Comparison of ENCODE assay signal across 22 cellular contexts in genomic region chr10:88943778-88944177, GRCh38.
"Had no signal": no experiment of that assay in that cellular context is flagged by ENCODE, and none has a peak within 500 bp of the region (broad histone marks: within the 10 kb centered on the region; RNA-seq: fewer than 3 reads in every experiment).

No MANE protein-coding gene starts in this region.

- H3K9ac ChIP-seq: neural progenitor cell had no signal

- H3K9me3 ChIP-seq: left lung, ovary, psoas muscle, suprapubic skin, upper lobe of right lung had no signal

- H3K27ac ChIP-seq: epithelial cell of prostate, foreskin keratinocyte, left lung, neural progenitor cell, psoas muscle, suprapubic skin, upper lobe of right lung had no signal

- H3K4me3 ChIP-seq: left lung, neural progenitor cell, ovary, psoas muscle, suprapubic skin, upper lobe of right lung had no signal

- H3K9me3 Mint-ChIP-seq: activated naive CD8-positive, alpha-beta T cell treated with anti-CD3 and anti-CD28 coated beads for 36 hours; activated T-cell treated with anti-CD3 and anti-CD28 coated beads, Interleukin-2, amount 50 U/mL, for 4 hours; activated T-helper 2 cell treated with anti-CD3 and anti-CD28 coated beads, Interferon-gamma antibody, Interleukin-2, Interleukin-4, amounts not matched to agents 10 μg/mL and 5 μg/mL and 100 μg/mL, durations not matched to agents 14 hours and 24 hours and 36 hours; naive thymus-derived CD8-positive, alpha-beta T cell; neural progenitor cell; stimulated activated naive CD8-positive, alpha-beta T cell treated with anti-CD3 and anti-CD28 coated beads, Interleukin-15, Interleukin-2, amounts not matched to agents 100 ng/mL and 50 ng/mL, for 24 hours; WTC11 had no signal

- H3K36me3 ChIP-seq: neural progenitor cell, ovary had no signal

- H3K27ac Mint-ChIP-seq: activated naive CD8-positive, alpha-beta T cell treated with anti-CD3 and anti-CD28 coated beads for 36 hours; activated T-helper 2 cell treated with anti-CD3 and anti-CD28 coated beads, Interferon-gamma antibody, Interleukin-2, Interleukin-4, amounts not matched to agents 10 μg/mL and 5 μg/mL and 100 μg/mL, durations not matched to agents 14 hours and 24 hours and 36 hours; naive thymus-derived CD8-positive, alpha-beta T cell; neural progenitor cell; stimulated activated naive CD8-positive, alpha-beta T cell treated with anti-CD3 and anti-CD28 coated beads, Interleukin-15, Interleukin-2, amounts not matched to agents 100 ng/mL and 50 ng/mL, for 24 hours; WTC11 had no signal

- H3K4me1 Mint-ChIP-seq: neural progenitor cell, WTC11 had no signal

- H3K27me3 ChIP-seq: foreskin keratinocyte, left lung, neural progenitor cell, ovary, suprapubic skin, upper lobe of right lung had no signal

- H3K27me3 Mint-ChIP-seq: activated naive CD8-positive, alpha-beta T cell treated with anti-CD3 and anti-CD28 coated beads for 36 hours; naive thymus-derived CD8-positive, alpha-beta T cell; stimulated activated naive CD8-positive, alpha-beta T cell treated with anti-CD3 and anti-CD28 coated beads, Interleukin-15, Interleukin-2, amounts not matched to agents 100 ng/mL and 50 ng/mL, for 24 hours had no signal

- DNase-seq: activated CD4-positive, alpha-beta T cell treated with anti-CD3 and anti-CD28 coated beads, Interleukin-2, amount 50 U/mL, for 4 hours; activated CD8-positive, alpha-beta memory T cell treated with anti-CD3 and anti-CD28 coated beads for 24 hours; activated CD8-positive, alpha-beta memory T cell treated with anti-CD3 and anti-CD28 coated beads, Interleukin-2, amount 50 U/mL, for 4 hours; activated naive CD4-positive, alpha-beta T cell treated with Interleukin-2 at 50 U/mL for 16 hours; activated naive CD8-positive, alpha-beta T cell treated with anti-CD3 and anti-CD28 coated beads for 36 hours; activated T-cell treated with anti-CD3 and anti-CD28 coated beads, Interleukin-2, amount 50 U/mL, for 4 hours; foreskin keratinocyte; kidney; left lung; naive thymus-derived CD8-positive, alpha-beta T cell; ovary; psoas muscle; right cardiac atrium; stimulated activated CD4-positive, alpha-beta T cell treated with anti-CD3 and anti-CD28 coated beads, Interleukin-12 subunit alpha, Interleukin-12 subunit beta, amount 100 ng/mL, for 4 hours; T1000; upper lobe of right lung had no signal

- H3K4me1 ChIP-seq: foreskin keratinocyte, left lung, psoas muscle, suprapubic skin, upper lobe of right lung had no signal

- H3K4me2 ChIP-seq: neural progenitor cell had no signal

- ATAC-seq: activated T-cell treated with anti-CD3 and anti-CD28 coated beads, Interleukin-2, amount 50 U/mL, for 4 hours; foreskin keratinocyte; left lung; naive thymus-derived CD8-positive, alpha-beta T cell; psoas muscle; right cardiac atrium; upper lobe of right lung; WTC11 had no signal

- H3K36me3 Mint-ChIP-seq: activated naive CD8-positive, alpha-beta T cell treated with anti-CD3 and anti-CD28 coated beads for 36 hours; neural progenitor cell; WTC11 had no signal

- H3K4me3 Mint-ChIP-seq: activated naive CD8-positive, alpha-beta T cell treated with anti-CD3 and anti-CD28 coated beads for 36 hours; activated T-cell treated with anti-CD3 and anti-CD28 coated beads, Interleukin-2, amount 50 U/mL, for 4 hours; naive thymus-derived CD8-positive, alpha-beta T cell; neural progenitor cell; stimulated activated naive CD8-positive, alpha-beta T cell treated with anti-CD3 and anti-CD28 coated beads, Interleukin-15, Interleukin-2, amounts not matched to agents 100 ng/mL and 50 ng/mL, for 24 hours; WTC11 had no signal
